23 cellular contexts compared by ENCODE assay signal in genomic region chr4:113905301-113905700, GRCh38.
"Had no signal": no experiment of that assay in that cellular context is flagged by ENCODE, and none has a peak within 500 bp of the region (broad histone marks: within the 10 kb centered on the region; RNA-seq: fewer than 3 reads in every experiment).

No MANE protein-coding gene starts in this region.

- DNase-seq: activated CD4-positive, alpha-beta T cell treated with anti-CD3 and anti-CD28 coated beads for 1 hour; activated CD8-positive, alpha-beta memory T cell treated with anti-CD3 and anti-CD28 coated beads for 24 hours; activated effector memory CD4-positive, alpha-beta T cell treated with anti-CD3 and anti-CD28 coated beads, Interleukin-2, amount 50 U/mL, for 16 hours; activated T-cell treated with anti-CD3 and anti-CD28 coated beads, Interleukin-2, amount 50 U/mL, for 72 hours; body of pancreas; caudate nucleus; dorsolateral prefrontal cortex; endodermal cell; heart right ventricle; kidney glomerular epithelial cell; left ventricle myocardium inferior; mammary epithelial cell; midbrain; occipital lobe; posterior cingulate gyrus; stimulated activated naive CD4-positive, alpha-beta T cell treated with Interleukin-2 at 50 U/mL for 16 hours; substantia nigra; T-helper 2 cell; tibial artery; WERI-Rb-1 had no signal

- H3K27ac Mint-ChIP-seq: endodermal cell had no signal

- H3K9me3 ChIP-seq: body of pancreas, tibial artery had no signal

- H3K4me3 ChIP-seq: body of pancreas, dorsolateral prefrontal cortex, heart right ventricle, left ventricle myocardium inferior, tibial artery had no signal

- ATAC-seq: activated naive CD4-positive, alpha-beta T cell treated with anti-CD3 and anti-CD28 coated beads, Interleukin-2, amount 50 U/mL, for 72 hours; activated T-cell treated with anti-CD3 and anti-CD28 coated beads, Interleukin-2, amount 50 U/mL, for 72 hours; body of pancreas; heart right ventricle had no signal

- H3K4me1 ChIP-seq: left ventricle myocardium inferior, tibial artery had no signal

- H3K27ac ChIP-seq: body of pancreas, dorsolateral prefrontal cortex, heart right ventricle, left ventricle myocardium inferior, tibial artery, WERI-Rb-1 had no signal

- H3K36me3 ChIP-seq: left ventricle myocardium inferior, WERI-Rb-1 had no signal

- FAIRE-seq: colon, urothelium cell line had no signal

- H3K9me3 Mint-ChIP-seq: endodermal cell had no signal

- H3K4me3 Mint-ChIP-seq: endodermal cell had no signal

- H3K27me3 ChIP-seq: body of pancreas, dorsolateral prefrontal cortex, heart right ventricle, tibial artery had no signal
